ENCODE assay signal across 11 cellular contexts in genomic region chr1:5620997-5621396, GRCh38.
DNase-seq lines count a peak whose midpoint lies in the region; ATAC-seq and TF ChIP-seq lines count a peak whose summit lies in the region.
"Had no signal": no experiment of that assay in that cellular context is flagged by ENCODE, and none has a peak within 500 bp of the region (broad histone marks: within the 10 kb centered on the region; RNA-seq: fewer than 3 reads in every experiment).

No MANE protein-coding gene starts in this region.

- H3K4me3 ChIP-seq in Caco-2 (ENCODE audit: low read depth, low read length): no peak overlapping the region
- H3K4me3 ChIP-seq in LNCaP clone FGC (ENCODE audit: low read depth, low read length): no peak overlapping the region
- H3K4me3 ChIP-seq in liver (ENCODE audit: low read depth in 1 of 3, low read length in 3 of 3): no peak overlapping the region
- H3K4me3 ChIP-seq in CD8-positive, alpha-beta memory T cell (ENCODE audit: low read length): no peak overlapping the region
- H3K4me3 ChIP-seq: Peyer's patch had no signal

- CTCF ChIA-PET in Caco-2 (lab: Charles Lee): interaction anchor here (1.1 to 1.8 kb wide), 2 partner anchors 111 to 124 kb away, joined by 3 to 8 read pairs; no protein-coding TSS in a partner anchor
- CTCF ChIA-PET in CD8-positive, alpha-beta memory T cell (lab: Charles Lee): interaction anchor here (1.7 kb wide), 1 partner anchor 124 kb away, joined by 3 read pairs; no protein-coding TSS in a partner anchor

- H3K36me3 ChIP-seq in Caco-2 (ENCODE audit: control insufficient read depth, insufficient read depth, low read length) (no peaks in the 10 kb centered on the region), liver (ENCODE audit: control insufficient read depth in 4 of 4, insufficient read depth in 3 of 4, low read depth in 1 of 4, low read length in 3 of 4) (no peaks in the 10 kb centered on the region)
- no peaks in the 10 kb centered on the region for H3K36me3 ChIP-seq in CD8-positive, alpha-beta memory T cell (ENCODE audit: insufficient read depth, low read length)
- H3K36me3 ChIP-seq: Peyer's patch had no signal

- peak; percentile 61 to 75 for TF ChIP-seq RAD21 in liver (IDR thresholded peaks at IDR 0.05)

- intact Hi-C loops in Caco-2 (cut with micrococcal nuclease; ENCODE audit: unreplicated experiment): loop anchor here (1.0 to 5.0 kb wide), 4 partner anchors 23 to 126 kb away; no protein-coding TSS in a partner anchor

- POLR2A ChIA-PET in Caco-2 (lab: Charles Lee): no interaction called here
- POLR2A ChIA-PET in CD8-positive, alpha-beta memory T cell (lab: Charles Lee): no interaction called here

- H3K27me3 ChIP-seq in Caco-2 (replicated peaks; ENCODE audit: control insufficient read depth, insufficient read depth, low read length) (no peaks in the 10 kb centered on the region), liver (ENCODE audit: control insufficient read depth in 4 of 4, insufficient read depth in 4 of 4, low read length in 3 of 4) (peaks cover 0 to 4% (median 0%) of the 10 kb centered on the region in 4 donors)
- H3K27me3 ChIP-seq in CD8-positive, alpha-beta memory T cell (ENCODE audit: insufficient read depth, low read length, poor library complexity, severe bottlenecking): no peaks in the 10 kb centered on the region
- H3K27me3 ChIP-seq: Peyer's patch had no signal

- ATAC-seq in HG03457 (IDR thresholded peaks at IDR 0.05; ENCODE audit: unreplicated experiment) (no peak), HG02798 (IDR thresholded peaks at IDR 0.05; ENCODE audit: poor library complexity, unreplicated experiment) (no peak)

- no peaks in the 10 kb centered on the region for H3K4me1 Mint-ChIP-seq in Caco-2 (ENCODE audit: low read depth, unreplicated experiment)
- H3K4me1 Mint-ChIP-seq in CD8-positive, alpha-beta memory T cell: no peaks in the 10 kb centered on the region
- H3K4me1 Mint-ChIP-seq: activated naive CD8-positive, alpha-beta T cell treated with anti-CD3 and anti-CD28 coated beads, Interleukin-2, amount 10 ng/mL, durations not matched to agents 7 days and 5 days had no signal

- TF ChIP-seq CTCF in Caco-2 (IDR thresholded peaks at IDR 0.05; ENCODE audit: insufficient read depth in 1 of 2, low read depth in 1 of 2, low read length in 1 of 2, severe bottlenecking in 1 of 2, unreplicated experiment in 1 of 2) (peak; percentile 57 to 72), LNCaP clone FGC (IDR thresholded peaks at IDR 0.05; ENCODE audit: control insufficient read depth, extremely low read depth, insufficient read depth) (peak; percentile 63), VCaP (conservative IDR thresholded peaks at IDR 0.05) (peak; percentile 93), liver (IDR thresholded peaks at IDR 0.05; ENCODE audit: low read depth, low read length, missing input control) (peak; percentile 44)

- WGBS in liver: 23% methylated on average over 3 of the region's 3 CpGs

- H3K9me3 Mint-ChIP-seq in Caco-2 (ENCODE audit: unreplicated experiment): no peaks in the 10 kb centered on the region
- H3K9me3 Mint-ChIP-seq in CD8-positive, alpha-beta memory T cell: peaks cover 0 to 2% (median 0%) of the 10 kb centered on the region in 5 donors
- H3K9me3 Mint-ChIP-seq: activated naive CD8-positive, alpha-beta T cell treated with anti-CD3 and anti-CD28 coated beads, Interleukin-2, amount 10 ng/mL, durations not matched to agents 7 days and 5 days had no signal

- no TSS peak for BruUV-seq in Caco-2 (replicated peaks; lab: Mats Ljungman, UMichigan)

- H3K27ac ChIP-seq in VCaP (no peak overlapping the region), liver (ENCODE audit: low read depth in 1 of 2, low read length in 2 of 2) (no peak overlapping the region)
- no peak overlapping the region for H3K27ac ChIP-seq in CD8-positive, alpha-beta memory T cell (ENCODE audit: low read depth, low read length)
- H3K27ac ChIP-seq: Peyer's patch had no signal

- no peak overlapping the region for H3K9ac ChIP-seq in liver (ENCODE audit: low read depth in 1 of 2, low read length in 2 of 2)

- peak in 1 of 2 experiments; percentile 56 for DNase-seq in Caco-2
- peak; percentile 17 for DNase-seq in LNCaP clone FGC (ENCODE audit: low read depth)
- DNase-seq in GM19238 (ENCODE audit: insufficient read length, low spot score): no peak
- no peak for DNase-seq in CD8-positive, alpha-beta memory T cell
- DNase-seq: activated naive CD8-positive, alpha-beta T cell treated with anti-CD3 and anti-CD28 coated beads, Interleukin-2, amount 10 ng/mL, durations not matched to agents 7 days and 5 days; foreskin fibroblast; Peyer's patch had no signal

- H3K9me3 ChIP-seq in Caco-2 (no peaks in the 10 kb centered on the region), liver (ENCODE audit: control insufficient read depth in 4 of 4, low read length in 3 of 4) (no peaks in the 10 kb centered on the region)
- H3K9me3 ChIP-seq in CD8-positive, alpha-beta memory T cell (ENCODE audit: low read length): no peaks in the 10 kb centered on the region
- H3K9me3 ChIP-seq: Peyer's patch had no signal

- no peak overlapping the region for H3K4me3 Mint-ChIP-seq in Caco-2 (ENCODE audit: unreplicated experiment)
- no peak overlapping the region for H3K4me3 Mint-ChIP-seq in CD8-positive, alpha-beta memory T cell
- H3K4me3 Mint-ChIP-seq: activated naive CD8-positive, alpha-beta T cell treated with anti-CD3 and anti-CD28 coated beads, Interleukin-2, amount 10 ng/mL, durations not matched to agents 7 days and 5 days had no signal

- H3K36me3 Mint-ChIP-seq in Caco-2 (ENCODE audit: insufficient read depth, unreplicated experiment): no peaks in the 10 kb centered on the region
- H3K36me3 Mint-ChIP-seq in CD8-positive, alpha-beta memory T cell: no peaks in the 10 kb centered on the region

- H3K4me1 ChIP-seq in Caco-2 (no peaks in the 10 kb centered on the region), liver (ENCODE audit: control insufficient read depth in 4 of 4, insufficient read depth in 4 of 4, low read length in 3 of 4) (no peaks in the 10 kb centered on the region)
- no peaks in the 10 kb centered on the region for H3K4me1 ChIP-seq in CD8-positive, alpha-beta memory T cell (ENCODE audit: insufficient read depth, low read length)
- H3K4me1 ChIP-seq: Peyer's patch had no signal

- H3K27ac Mint-ChIP-seq in Caco-2 (ENCODE audit: unreplicated experiment): no peak overlapping the region
- no peak overlapping the region for H3K27ac Mint-ChIP-seq in CD8-positive, alpha-beta memory T cell
- H3K27ac Mint-ChIP-seq: activated naive CD8-positive, alpha-beta T cell treated with anti-CD3 and anti-CD28 coated beads, Interleukin-2, amount 10 ng/mL, durations not matched to agents 7 days and 5 days had no signal

- peaks cover 19% of the 10 kb centered on the region for H3K27me3 Mint-ChIP-seq in Caco-2 (ENCODE audit: insufficient read depth, unreplicated experiment)
- peaks cover 15 to 53% of the 10 kb centered on the region in 2 donors for H3K27me3 Mint-ChIP-seq in CD8-positive, alpha-beta memory T cell

TF ChIP-seq in liver, 16 proteins besides CTCF, POLR2A, EP300 and RAD21 (continues in another document):
- no peak for TF ChIP-seq FOXA2 (IDR thresholded peaks at IDR 0.05)
- no peak for TF ChIP-seq RXRA (IDR thresholded peaks at IDR 0.05)
- TF ChIP-seq EGR1 (IDR thresholded peaks at IDR 0.05; ENCODE audit: low read depth in 2 of 2): no peak
- TF ChIP-seq YY1 (IDR thresholded peaks at IDR 0.05): no peak
- TF ChIP-seq TAF1 (conservative IDR thresholded peaks at IDR 0.05): no peak
- TF ChIP-seq REST (IDR thresholded peaks at IDR 0.05): no peak
- TF ChIP-seq, protein P1, sequence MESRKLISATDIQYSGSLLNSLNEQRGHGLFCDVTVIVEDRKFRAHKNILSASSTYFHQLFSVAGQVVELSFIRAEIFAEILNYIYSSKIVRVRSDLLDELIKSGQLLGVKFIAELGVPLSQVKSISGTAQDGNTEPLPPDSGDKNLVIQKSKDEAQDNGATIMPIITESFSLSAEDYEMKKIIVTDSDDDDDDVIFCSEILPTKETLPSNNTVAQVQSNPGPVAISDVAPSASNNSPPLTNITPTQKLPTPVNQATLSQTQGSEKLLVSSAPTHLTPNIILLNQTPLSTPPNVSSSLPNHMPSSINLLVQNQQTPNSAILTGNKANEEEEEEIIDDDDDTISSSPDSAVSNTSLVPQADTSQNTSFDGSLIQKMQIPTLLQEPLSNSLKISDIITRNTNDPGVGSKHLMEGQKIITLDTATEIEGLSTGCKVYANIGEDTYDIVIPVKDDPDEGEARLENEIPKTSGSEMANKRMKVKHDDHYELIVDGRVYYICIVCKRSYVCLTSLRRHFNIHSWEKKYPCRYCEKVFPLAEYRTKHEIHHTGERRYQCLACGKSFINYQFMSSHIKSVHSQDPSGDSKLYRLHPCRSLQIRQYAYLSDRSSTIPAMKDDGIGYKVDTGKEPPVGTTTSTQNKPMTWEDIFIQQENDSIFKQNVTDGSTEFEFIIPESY (IDR thresholded peaks at IDR 0.05): no peak
- TF ChIP-seq, protein P2, sequence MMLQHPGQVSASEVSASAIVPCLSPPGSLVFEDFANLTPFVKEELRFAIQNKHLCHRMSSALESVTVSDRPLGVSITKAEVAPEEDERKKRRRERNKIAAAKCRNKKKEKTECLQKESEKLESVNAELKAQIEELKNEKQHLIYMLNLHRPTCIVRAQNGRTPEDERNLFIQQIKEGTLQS (IDR thresholded peaks at IDR 0.05): no peak
- TF ChIP-seq FOXA1 (IDR thresholded peaks at IDR 0.05): no peak
- no peak for TF ChIP-seq SP1 (IDR thresholded peaks at IDR 0.05)
